Comparison of ENCODE assay signal across 2 cellular contexts in genomic region chr11:66361502-66361941, GRCh38.
A peak's percentile ranks its signal among the peaks of the same experiment; 100 is the strongest.
TF ChIP-seq lines count a peak whose summit lies in the region.

No MANE protein-coding gene starts in this region.

TF ChIP-seq in HCT116, 20 proteins besides CTCF, POLR2A, EP300 and RAD21:
- no peak for TF ChIP-seq ZFX (IDR thresholded peaks at IDR 0.05)
- TF ChIP-seq SIN3A (IDR thresholded peaks at IDR 0.05; ENCODE audit: low read depth), result peak; percentile 56
- 0 out of 2 replicates have a peak, but pooled peaks have one; percentile 38 for TF ChIP-seq POLR2AphosphoS5 (IDR thresholded peaks at IDR 0.05; ENCODE audit: low read depth, low read length)

TF ChIP-seq in H1, 55 proteins besides CTCF, POLR2A, EP300 and RAD21:
- TF ChIP-seq RFX5 (IDR thresholded peaks at IDR 0.05; ENCODE audit: borderline replicate concordance, low read depth, low read length), result no peak
- TF ChIP-seq SP2 (IDR thresholded peaks at IDR 0.05; ENCODE audit: low read length), result no peak
- TF ChIP-seq JUN (IDR thresholded peaks at IDR 0.05; ENCODE audit: low read depth, low read length), result no peak
- TF ChIP-seq SRF (IDR thresholded peaks at IDR 0.05; ENCODE audit: low read depth, low read length), result no peak
- TF ChIP-seq POLR2AphosphoS5 (IDR thresholded peaks at IDR 0.05; ENCODE audit: low read depth, low read length), result peak; percentile 77
